ENCODE assay signal across 7 cellular contexts in the genomic region with DNA sequence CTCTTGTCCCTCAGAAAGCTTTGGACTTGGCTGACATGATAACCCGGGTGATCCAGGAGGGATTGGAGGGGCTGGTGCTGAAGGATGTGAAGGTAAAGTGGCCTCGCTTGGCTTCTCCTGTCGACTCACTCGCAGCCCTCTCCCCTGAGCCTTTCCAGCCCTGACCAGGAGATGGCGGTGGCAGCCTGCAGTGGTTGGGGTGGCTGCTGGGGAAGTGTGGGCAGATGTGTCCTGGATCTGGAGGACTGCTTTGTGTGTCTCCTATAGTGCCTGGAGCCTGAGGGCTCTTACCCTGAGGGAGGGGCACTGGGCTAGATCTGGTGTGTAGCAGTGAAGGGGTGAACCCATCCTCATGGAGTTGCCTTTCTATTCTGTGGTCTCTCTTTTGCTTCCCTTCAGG. TPM values are rescaled to one million over a fixed set of nuclear protein-coding genes. Genes with fewer than 3 reads are reported as not detected.
DNase-seq lines count a peak whose midpoint lies in the region; ATAC-seq and TF ChIP-seq lines count a peak whose summit lies in the region.

No MANE protein-coding gene starts in this region.

- peak; percentile 84 for ATAC-seq in IMR-90 (ENCODE audit: low read depth)
- peak; percentile 96 for ATAC-seq in T-helper 17 cell
- no peak for ATAC-seq in HG03521 (IDR thresholded peaks at IDR 0.05; ENCODE audit: unreplicated experiment)

- DNase-seq in GM12864 (ENCODE audit: low read depth), result peak; percentile 10
- DNase-seq in IMR-90, result peak; percentile 70
- DNase-seq in T-helper 17 cell, result peak; percentile 60 to 77 (median 64)
- peak; percentile 68 for DNase-seq in amniotic epithelial cell (ENCODE audit: low read depth)
- DNase-seq in left ventricle myocardium inferior, result peak; percentile 72
- peak; percentile 75 for DNase-seq in retina

- peaks cover 48% of the 10 kb centered on the region for H3K36me3 ChIP-seq in IMR-90 (ENCODE audit: control insufficient read depth, insufficient read depth, low read length)
- peaks cover 66% of the 10 kb centered on the region for H3K36me3 ChIP-seq in left ventricle myocardium inferior

- H3K27me3 ChIP-seq in IMR-90 (ENCODE audit: control insufficient read depth, insufficient read depth, low read length), result no peaks in the 10 kb centered on the region
- H3K27me3 ChIP-seq in left ventricle myocardium inferior (ENCODE audit: low read depth), result no peaks in the 10 kb centered on the region

- H3K9me1 ChIP-seq in IMR-90 (ENCODE audit: insufficient read depth, low read length), result peaks cover 8% of the 10 kb centered on the region

- peaks cover 4% of the 10 kb centered on the region for H3K4me1 Mint-ChIP-seq in T-helper 17 cell

- peak overlapping the region; percentile 70; the same call in 1 of the 2 replicates for H3K23ac ChIP-seq in IMR-90 (ENCODE audit: low read depth, low read length)

- peak overlapping the region; percentile 88 for H4K91ac ChIP-seq in IMR-90 (ENCODE audit: insufficient read depth, low read depth, low read length)

- POLR2A ChIA-PET in IMR-90 (lab: Charles Lee; ENCODE audit: unreplicated experiment), result no interaction called here

- H2BK20ac ChIP-seq in IMR-90 (ENCODE audit: low read depth, low read length), result peak overlapping the region; percentile 50; the same call in 1 of the 2 replicates

- H4K8ac ChIP-seq in IMR-90 (ENCODE audit: low read depth in 2 of 2, low read length in 2 of 2), result peak overlapping the region; percentile 78 to 83

- intact Hi-C loops in IMR-90 (cut with micrococcal nuclease) (loop anchor here (1.0 to 10.0 kb wide), 5 partner anchors 91 to 576 kb away; partner anchors contain the start of gene RAD51D), left ventricle myocardium inferior (cut with micrococcal nuclease) (loop anchor here (10.0 kb wide), 1 partner anchor 127 kb away; the partner anchor contains the start of gene FNDC8)

- H3K4me3 Mint-ChIP-seq in T-helper 17 cell, result no peak overlapping the region

- H2AK5ac ChIP-seq in IMR-90 (ENCODE audit: low read depth, low read length), result peak overlapping the region; percentile 84

- H3K4me1 ChIP-seq in IMR-90 (ENCODE audit: control insufficient read depth, insufficient read depth, low read length), result peaks cover 22% of the 10 kb centered on the region
- peaks cover 40% of the 10 kb centered on the region for H3K4me1 ChIP-seq in left ventricle myocardium inferior

- H4K5ac ChIP-seq in IMR-90 (ENCODE audit: low read depth, low read length), result peak overlapping the region; percentile 85

- dilution Hi-C loops in IMR-90 (cut with HindIII; ENCODE audit: low sequenced_read_pairs, unreplicated experiment), result no loop called here

- peaks cover 0 to 10% of the 10 kb centered on the region in 2 experiments; a peak in 1 of 4 replicates for H3K79me1 ChIP-seq in IMR-90 (ENCODE audit: low read depth in 1 of 2, low read length in 2 of 2)

- H2BK120ac ChIP-seq in IMR-90 (ENCODE audit: low read depth, low read length), result peak overlapping the region; percentile 74

- H2AK9ac ChIP-seq in IMR-90 (replicated peaks; ENCODE audit: low read depth, low read length, poor library complexity), result peak overlapping the region; percentile 87

- H3K27me3 Mint-ChIP-seq in T-helper 17 cell, result no peaks in the 10 kb centered on the region

- no TSS peak for BruUV-seq in IMR-90 (replicated peaks; lab: Mats Ljungman, UMichigan)

- peak; percentile 96 for TF ChIP-seq CTCF in GM12864 (IDR thresholded peaks at IDR 0.05; ENCODE audit: low read depth, low read length, missing control alignments)
- peak; percentile 89 for TF ChIP-seq CTCF in IMR-90 (conservative IDR thresholded peaks at IDR 0.05; ENCODE audit: low read depth, low read length)
- TF ChIP-seq CTCF in left ventricle myocardium inferior (IDR thresholded peaks at IDR 0.05; ENCODE audit: borderline replicate concordance), result peak; percentile 79

- H3K14ac ChIP-seq in IMR-90 (replicated peaks; ENCODE audit: low read depth, low read length), result peak overlapping the region; percentile 69

- no peak for TF ChIP-seq POLR2A in IMR-90 (IDR thresholded peaks at IDR 0.05; ENCODE audit: low read depth, low read length)

- no peaks in the 10 kb centered on the region for H4K20me1 ChIP-seq in IMR-90 (ENCODE audit: insufficient read depth, low read length)

- H3K27ac ChIP-seq in IMR-90 (ENCODE audit: insufficient read depth, low read length), result peak overlapping the region; percentile 77
- peak overlapping the region; percentile 63 for H3K27ac ChIP-seq in left ventricle myocardium inferior (replicated peaks)

- WGBS in IMR-90 (ENCODE audit: extremely low coverage in 2 of 2, insufficient read length in 1 of 2), 2 experiments, result no CpG with 5 or more reads among the region's 5 CpGs

- H2BK15ac ChIP-seq in IMR-90 (ENCODE audit: low read depth, low read length), result peak overlapping the region; percentile 96; the same call in 2 of the 3 replicates

- H3K9me3 ChIP-seq in IMR-90 (ENCODE audit: control insufficient read depth, insufficient read depth, low read length), result no peaks in the 10 kb centered on the region
- no peaks in the 10 kb centered on the region for H3K9me3 ChIP-seq in T-helper 17 cell (ENCODE audit: control insufficient read depth, low read length, poor library complexity, severe bottlenecking)
- H3K9me3 ChIP-seq in left ventricle myocardium inferior (replicated peaks), result no peaks in the 10 kb centered on the region

- CTCF ChIA-PET in IMR-90 (lab: Yijun Ruan, JAX), result interaction anchor here (1.1 kb wide), 1 partner anchor 91 kb away, joined by 3 read pairs; no protein-coding TSS in a partner anchor

- TF ChIP-seq RAD21 in IMR-90 (IDR thresholded peaks at IDR 0.05; ENCODE audit: low read length), result peak; percentile 94

- peak overlapping the region; percentile 57 for H3K27ac Mint-ChIP-seq in T-helper 17 cell

- peak overlapping the region; percentile 67 for H2BK5ac ChIP-seq in IMR-90 (ENCODE audit: low read depth, low read length, poor library complexity, severe bottlenecking)

- no peaks in the 10 kb centered on the region for H3K36me3 Mint-ChIP-seq in T-helper 17 cell (ENCODE audit: low read depth)

- H2AFZ ChIP-seq in IMR-90 (replicated peaks; ENCODE audit: low read length, poor library complexity), result peak overlapping the region; percentile 36

- H3K4me3 ChIP-seq in GM12864 (ENCODE audit: low read depth, low read length), result no peak overlapping the region
- no peak overlapping the region for H3K4me3 ChIP-seq in IMR-90 (ENCODE audit: insufficient read depth, low read depth, low read length)
- H3K4me3 ChIP-seq in left ventricle myocardium inferior, result no peak overlapping the region

- in situ Hi-C loops in IMR-90 (cut with MboI; ENCODE audit: low sequenced_read_pairs), result loop anchor here (5.0 to 25.0 kb wide), 2 partner anchors 94 to 589 kb away; partner anchors contain the start of genes AP2B1 and PEX12

- peak overlapping the region; percentile 58 for H3K18ac ChIP-seq in IMR-90 (ENCODE audit: low read depth, low read length)

- peak overlapping the region; percentile 70 for H3K4ac ChIP-seq in IMR-90 (ENCODE audit: low read depth, low read length)

- no peak overlapping the region for H3K4me2 ChIP-seq in IMR-90 (ENCODE audit: low read depth, low read length)

- H3K56ac ChIP-seq in IMR-90 (ENCODE audit: extremely low read depth, insufficient read depth, low read length), result peak overlapping the region; percentile 45; the same call in 1 of the 2 replicates

- H3K9ac ChIP-seq in IMR-90 (ENCODE audit: low read depth, low read length), result peak overlapping the region; percentile 49

TF ChIP-seq in IMR-90, 13 proteins besides CTCF, POLR2A, EP300 and RAD21:
- TF ChIP-seq SMC3 (IDR thresholded peaks at IDR 0.05; ENCODE audit: low read depth, low read length) (peak; percentile 88), MAZ (IDR thresholded peaks at IDR 0.05; ENCODE audit: borderline replicate concordance, low read depth, low read length) (peak; percentile 56; the same call in 1 of the 2 replicates), MXI1 (IDR thresholded peaks at IDR 0.05; ENCODE audit: borderline replicate concordance, low read depth, low read length) (no peak)
TF ChIP-seq in IMR-90: peak in this region for 2.

RNA-seq across cellular contexts. Expression of gene LIG3, which starts 17.9 kb away (rescaled TPM):
- total RNA-seq in IMR-90 (2012; rRNA removed) (35.8 and 41.9 TPM in 2 replicates), T-helper 17 cell (10 to 100 TPM; 43.1 to 48.7 TPM), left ventricle myocardium inferior (16.5 TPM)
- 28.3 and 36.4 TPM in 2 replicates for polyA plus RNA-seq in IMR-90 (2012; rRNA removed)
- polyA plus RNA-seq in IMR-90 (2012; cell fraction: cytosol; rRNA removed), result 18.8 and 24.6 TPM in 2 replicates
- polyA plus RNA-seq in IMR-90 (2012; cell fraction: nucleus; rRNA removed; ENCODE audit: low replicate concordance), result 34.5 and 61.5 TPM in 2 replicates

RNA-seq across cellular contexts. Expression of gene ZNF830, which starts 36.9 kb away (rescaled TPM):
- total RNA-seq in IMR-90 (2012; rRNA removed) (6.6 and 10.3 TPM in 2 replicates), T-helper 17 cell (10 to 100 TPM; 28.0 to 33.3 TPM), left ventricle myocardium inferior (9.0 TPM)
- polyA plus RNA-seq in IMR-90 (2012; rRNA removed), result 5.1 and 5.5 TPM in 2 replicates
- 2.4 TPM in 2 replicates for polyA plus RNA-seq in IMR-90 (2012; cell fraction: cytosol; rRNA removed)
- polyA plus RNA-seq in IMR-90 (2012; cell fraction: nucleus; rRNA removed; ENCODE audit: low replicate concordance), result 1.5 and 3.3 TPM in 2 replicates

RNA-seq across cellular contexts. Expression of gene CCT6B, which starts 36.9 kb away (rescaled TPM):
- 0.72 and 1.7 TPM in 2 replicates for total RNA-seq in IMR-90 (2012; rRNA removed)
- polyA plus RNA-seq in IMR-90 (2012; rRNA removed), result 0.72 and 1.1 TPM in 2 replicates
- polyA plus RNA-seq in IMR-90 (2012; cell fraction: cytosol; rRNA removed), result 0.16 and 0.18 TPM in 2 replicates
- 0.17 and 1.9 TPM in 2 replicates for polyA plus RNA-seq in IMR-90 (2012; cell fraction: nucleus; rRNA removed; ENCODE audit: low replicate concordance)
- total RNA-seq in T-helper 17 cell, result 1 to 10 TPM; 3.5 to 5.1 TPM
- total RNA-seq in left ventricle myocardium inferior, result 2.6 TPM

Comparison
In these comparisons a context has a peak if more than half of its experiments do, and no peak if none do; other contexts are left out.
1. DNase-seq: peak in every context shown above with its lines; median percentile 75 in retina; 72 in left ventricle myocardium inferior; 70 in IMR-90; 68 in amniotic epithelial cell; 64 in T-helper 17 cell; 10 in GM12864.